ENCODE assay signal across 19 cellular contexts in the genomic region with DNA sequence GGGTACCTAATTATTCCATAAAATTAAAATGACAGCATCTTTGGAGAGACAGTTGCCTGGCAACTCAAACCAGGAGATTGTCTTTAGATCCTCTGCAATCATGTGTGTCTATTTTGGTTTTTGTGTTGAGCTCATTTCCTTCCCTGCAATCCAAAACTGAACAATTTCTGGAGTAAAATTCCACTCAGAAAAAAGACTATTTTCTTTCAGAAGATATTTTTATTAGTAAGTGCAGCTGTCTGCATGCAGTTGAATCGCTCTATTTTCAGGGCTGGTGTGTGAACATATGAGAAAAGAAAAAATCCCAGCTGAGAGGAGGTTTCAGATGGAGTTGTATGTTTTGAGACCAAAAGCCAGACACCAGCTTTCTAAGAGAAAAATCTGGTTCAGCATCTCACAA. TPM values are rescaled to one million over a fixed set of nuclear protein-coding genes. Genes with fewer than 3 reads are reported as not detected.
A peak's percentile ranks its signal among the peaks of the same experiment; 100 is the strongest.
DNase-seq lines count a peak whose midpoint lies in the region; ATAC-seq and TF ChIP-seq lines count a peak whose summit lies in the region.
"Had no signal": no experiment of that assay in that cellular context is flagged by ENCODE, and none has a peak within 500 bp of the region (broad histone marks: within the 10 kb centered on the region; RNA-seq: fewer than 3 reads in every experiment).

No MANE protein-coding gene starts in this region.

- no peaks in the 10 kb centered on the region for H3K9me3 ChIP-seq in stomach
- H3K9me3 ChIP-seq: Caco-2 had no signal

- 83 to 98% (median 94%) methylated on average over 1 of the region's 1 CpG for WGBS in stomach, 5 donors

- ATAC-seq in left ventricle myocardium superior (peak; percentile 45), Right ventricle myocardium superior (ENCODE audit: poor library complexity) (no peak)

- H3K27me3 ChIP-seq in dorsolateral prefrontal cortex (no peaks in the 10 kb centered on the region), stomach (peaks cover 0 to 5% (median 0%) of the 10 kb centered on the region in 3 donors)

- no peaks in the 10 kb centered on the region for H3K9me3 Mint-ChIP-seq in osteocyte (ENCODE audit: unreplicated experiment)
- no peaks in the 10 kb centered on the region for H3K9me3 Mint-ChIP-seq in activated naive CD4-positive, alpha-beta T cell treated with anti-CD3 and anti-CD28 coated beads for 36 hours
- H3K9me3 Mint-ChIP-seq: CD4-positive, alpha-beta memory T cell had no signal

- no peak overlapping the region for H3K4me3 Mint-ChIP-seq in osteocyte (ENCODE audit: unreplicated experiment)
- H3K4me3 Mint-ChIP-seq in activated naive CD4-positive, alpha-beta T cell treated with anti-CD3 and anti-CD28 coated beads for 36 hours: no peak overlapping the region
- H3K4me3 Mint-ChIP-seq: CD4-positive, alpha-beta memory T cell had no signal

- no peaks in the 10 kb centered on the region for H3K27me3 Mint-ChIP-seq in osteocyte (ENCODE audit: unreplicated experiment)
- peaks cover 2% of the 10 kb centered on the region for H3K27me3 Mint-ChIP-seq in activated naive CD4-positive, alpha-beta T cell treated with anti-CD3 and anti-CD28 coated beads for 36 hours (ENCODE audit: low read depth)

- no peak for TF ChIP-seq POLR2A in stomach (IDR thresholded peaks at IDR 0.05)

- CTCF ChIA-PET in activated naive CD4-positive, alpha-beta T cell treated with anti-CD3 and anti-CD28 coated beads for 36 hours (lab: Charles Lee): no interaction called here

- H3K27ac ChIP-seq in dorsolateral prefrontal cortex: peak overlapping the region in 54 of 59 donors; percentile 9 to 88 (median 74)
- no peak overlapping the region for H3K27ac ChIP-seq in stomach
- H3K27ac ChIP-seq: KMS-11 had no signal

- DNase-seq in left ventricle myocardium superior: no peak
- DNase-seq in Right ventricle myocardium superior: no peak
- DNase-seq in dorsolateral prefrontal cortex: no peak
- DNase-seq in osteocyte (ENCODE audit: extremely low spot score, unreplicated experiment): no peak
- no peak for DNase-seq in activated naive CD4-positive, alpha-beta T cell treated with anti-CD3 and anti-CD28 coated beads for 36 hours
- DNase-seq in stomach: no peak
- no peak for DNase-seq in occipital lobe (lab: John Stamatoyannopoulos, UW)
- DNase-seq: Caco-2; CD4-positive, alpha-beta memory T cell; DMS 273 treated with DMSO at 0.1 percent for 48 hours; DMS79 treated with DMSO at 0.1 percent for 48 hours; H7; IMR-90; NCI-H1105; NCI-H2029 treated with DMSO at 0.1 percent for 48 hours; NCI-H446; NCI-H526; OCI-M1 had no signal

- TF ChIP-seq EP300 in stomach (IDR thresholded peaks at IDR 0.05): no peak

- H3K27ac Mint-ChIP-seq in osteocyte (ENCODE audit: unreplicated experiment): peak overlapping the region; percentile 49
- no peak overlapping the region for H3K27ac Mint-ChIP-seq in activated naive CD4-positive, alpha-beta T cell treated with anti-CD3 and anti-CD28 coated beads for 36 hours
- H3K27ac Mint-ChIP-seq: CD4-positive, alpha-beta memory T cell had no signal

- H3K4me3 ChIP-seq in dorsolateral prefrontal cortex (peak overlapping the region in 1 of 59 donors; percentile 10), stomach (no peak overlapping the region)

- no peaks in the 10 kb centered on the region for H3K36me3 Mint-ChIP-seq in osteocyte (ENCODE audit: unreplicated experiment)
- no peaks in the 10 kb centered on the region for H3K36me3 Mint-ChIP-seq in activated naive CD4-positive, alpha-beta T cell treated with anti-CD3 and anti-CD28 coated beads for 36 hours (ENCODE audit: low read depth)
- H3K36me3 Mint-ChIP-seq: CD4-positive, alpha-beta memory T cell had no signal

- H3K4me1 Mint-ChIP-seq in osteocyte (ENCODE audit: unreplicated experiment): peaks cover 18% of the 10 kb centered on the region
- H3K4me1 Mint-ChIP-seq in activated naive CD4-positive, alpha-beta T cell treated with anti-CD3 and anti-CD28 coated beads for 36 hours (ENCODE audit: low read depth): no peaks in the 10 kb centered on the region
- H3K4me1 Mint-ChIP-seq: CD4-positive, alpha-beta memory T cell had no signal

- TF ChIP-seq CTCF in dorsolateral prefrontal cortex (IDR thresholded peaks at IDR 0.05 in 54 of 56, conservative IDR thresholded peaks at IDR 0.05 in 2 of 56; ENCODE audit: low read depth in 1 of 56, partially characterized antibody in 56 of 56): no peak
- no peak for TF ChIP-seq CTCF in osteocyte (IDR thresholded peaks at IDR 0.05)
- TF ChIP-seq CTCF in stomach (IDR thresholded peaks at IDR 0.05): no peak

- no peaks in the 10 kb centered on the region for H3K4me1 ChIP-seq in stomach
- H3K4me1 ChIP-seq: Caco-2 had no signal

- no peaks in the 10 kb centered on the region for H3K36me3 ChIP-seq in stomach

- intact Hi-C loops in left ventricle myocardium superior (cut with micrococcal nuclease): no loop called here
- intact Hi-C loops in Right ventricle myocardium superior (cut with DNase I): no loop called here
- intact Hi-C loops in dorsolateral prefrontal cortex (cut with DNase I): no loop called here
- intact Hi-C loops in activated naive CD4-positive, alpha-beta T cell treated with anti-CD3 and anti-CD28 coated beads for 36 hours (cut with micrococcal nuclease): no loop called here
- intact Hi-C loops in stomach (cut with DNase I; ENCODE audit: low total_unique reads): no loop called here

RNA-seq across cellular contexts. Expression of gene DYNC1LI1, which starts 41.9 kb away (rescaled TPM):
- total RNA-seq in left ventricle myocardium superior (53.5 TPM), Right ventricle myocardium superior (50.9 TPM), dorsolateral prefrontal cortex (10 to 100 TPM; 31.2 to 67.3 (median 50.5) TPM), osteocyte (58.8 and 64.3 TPM in 2 replicates), stomach (10 to 100 TPM in 4 of 5 donors, 1 to 10 TPM in 1; 5.8 to 92.4 (median 26.2) TPM), occipital lobe (120 TPM)
- 10 to 100 TPM; 29.8 to 33.1 TPM for total RNA-seq in activated naive CD4-positive, alpha-beta T cell treated with anti-CD3 and anti-CD28 coated beads for 36 hours
- polyA plus RNA-seq in stomach: 10 to 100 TPM; 13.6 to 21.7 (median 16.2) TPM

Comparison
In these comparisons a context has a peak if more than half of its experiments do, and no peak if none do; other contexts are left out.
1. H3K27ac ChIP-seq: peak in dorsolateral prefrontal cortex (54 of 59); none in stomach (0 of 5).